Comparison of ENCODE assay signal across 8 cellular contexts in the genomic region with DNA sequence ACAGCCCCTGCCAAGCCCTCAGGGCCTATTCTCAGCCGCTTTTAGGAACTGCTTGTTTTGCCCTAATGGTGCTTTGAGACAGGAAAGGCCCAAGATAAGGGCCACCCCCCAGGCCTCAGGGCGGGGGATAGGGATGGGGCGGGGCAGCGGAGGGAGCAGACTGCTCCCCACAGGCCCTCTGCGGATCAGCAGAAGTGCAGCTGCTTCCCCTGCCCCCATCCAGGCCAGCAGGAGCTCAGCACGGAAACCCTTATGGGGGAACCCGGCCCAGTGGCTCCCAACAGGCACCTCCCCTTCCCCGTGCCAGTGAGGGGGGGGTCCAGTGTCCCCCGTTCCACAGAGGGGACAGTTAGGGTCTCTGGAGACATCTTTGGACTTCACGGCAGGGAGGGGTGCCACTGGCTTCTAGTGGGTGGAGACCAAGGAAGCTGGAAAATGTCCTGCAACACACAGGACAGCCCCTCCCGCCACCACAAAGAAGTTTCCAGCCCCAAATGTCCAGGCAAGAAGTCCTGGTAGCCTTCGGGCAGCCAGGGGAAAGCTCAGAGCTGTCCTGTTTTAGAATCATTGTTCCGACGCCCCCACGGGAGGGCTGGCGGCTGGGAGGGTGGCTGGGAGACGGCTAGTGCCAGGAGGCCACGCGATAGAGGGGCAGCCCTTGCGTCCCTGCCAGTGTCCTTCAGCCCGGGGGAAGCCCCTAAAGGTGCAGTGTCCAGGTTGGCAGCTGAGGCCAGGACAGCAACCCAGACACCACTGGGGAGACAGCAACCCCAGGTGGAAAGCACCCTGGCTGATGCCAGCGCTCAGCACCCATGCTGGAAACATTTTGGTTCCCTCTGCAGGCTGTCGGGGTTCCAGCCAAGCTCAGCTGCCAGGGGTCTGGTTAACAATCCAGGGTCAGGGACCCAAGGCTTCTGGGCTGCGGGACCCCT. TPM values are rescaled to one million over a fixed set of nuclear protein-coding genes. Genes with fewer than 3 reads are reported as not detected.
DNase-seq lines count a peak whose midpoint lies in the region; ATAC-seq, FAIRE-seq and TF ChIP-seq lines count a peak whose summit lies in the region.
"Had no signal": no experiment of that assay in that cellular context is flagged by ENCODE, and none has a peak within 500 bp of the region (broad histone marks: within the 10 kb centered on the region; RNA-seq: fewer than 3 reads in every experiment).

No MANE protein-coding gene starts in this region.

- TF ChIP-seq CTCF in tibial artery (IDR thresholded peaks at IDR 0.05) = no peak

- peaks cover 0 to 6% (median 1%) of the 10 kb centered on the region in 4 donors for H3K4me1 ChIP-seq in tibial artery

- no peak overlapping the region for H3K27ac ChIP-seq in tibial artery

- peaks cover 47% of the 10 kb centered on the region for H3K4me1 Mint-ChIP-seq in stimulated activated effector memory CD8-positive, alpha-beta T cell treated with anti-CD3 and anti-CD28 coated beads, Interleukin-12 subunit alpha, Interleukin-12 subunit beta, amount 100 ng/mL, for 72 hours

- peak; percentile 98 for FAIRE-seq in GM12892 (lab: Jason Lieb, UNC)
- FAIRE-seq: endometrium had no signal

- DNase-seq in GM12892 (ENCODE audit: insufficient read length) (peak; percentile 93), HCEC 1CT (peak; percentile 16), NOMO-1 treated with DMSO at 0.1 percent for 48 hours (lab: John Stamatoyannopoulos, UW; ENCODE audit: unreplicated experiment) (peak; percentile 86), fibroblast of peridontal ligament (ENCODE audit: extremely low read depth) (peak; percentile 11), tibial artery (no peak)
- peak in 1 of 2 donors; percentile 58 for DNase-seq in stimulated activated effector memory CD8-positive, alpha-beta T cell treated with anti-CD3 and anti-CD28 coated beads, Interleukin-12 subunit alpha, Interleukin-12 subunit beta, amount 100 ng/mL, for 72 hours (ENCODE audit: low spot score in 2 of 2)

- intact Hi-C loops in tibial artery (cut with DNase I; ENCODE audit: low total_unique reads) = no loop called here

- H3K9me3 ChIP-seq in tibial artery = no peaks in the 10 kb centered on the region

- H3K4me3 ChIP-seq in tibial artery = no peak overlapping the region

- H3K9me3 Mint-ChIP-seq in stimulated activated effector memory CD8-positive, alpha-beta T cell treated with anti-CD3 and anti-CD28 coated beads, Interleukin-12 subunit alpha, Interleukin-12 subunit beta, amount 100 ng/mL, for 72 hours = no peaks in the 10 kb centered on the region

- H3K4me3 Mint-ChIP-seq in stimulated activated effector memory CD8-positive, alpha-beta T cell treated with anti-CD3 and anti-CD28 coated beads, Interleukin-12 subunit alpha, Interleukin-12 subunit beta, amount 100 ng/mL, for 72 hours = peak overlapping the region; percentile 22

- H3K27me3 ChIP-seq in tibial artery = peaks cover 0 to 66% of the 10 kb centered on the region in 2 donors

- TF ChIP-seq POLR2A in GM12892 (IDR thresholded peaks at IDR 0.05; ENCODE audit: low read depth, low read length) = no peak

- ATAC-seq in stimulated activated effector memory CD8-positive, alpha-beta T cell treated with anti-CD3 and anti-CD28 coated beads, Interleukin-12 subunit alpha, Interleukin-12 subunit beta, amount 100 ng/mL, for 72 hours = no peak
- ATAC-seq in GM21381 (IDR thresholded peaks at IDR 0.05; ENCODE audit: unreplicated experiment) = no peak

- no peaks in the 10 kb centered on the region for H3K36me3 ChIP-seq in tibial artery

- peak overlapping the region; percentile 76 for H3K27ac Mint-ChIP-seq in stimulated activated effector memory CD8-positive, alpha-beta T cell treated with anti-CD3 and anti-CD28 coated beads, Interleukin-12 subunit alpha, Interleukin-12 subunit beta, amount 100 ng/mL, for 72 hours

- H3K36me3 Mint-ChIP-seq in stimulated activated effector memory CD8-positive, alpha-beta T cell treated with anti-CD3 and anti-CD28 coated beads, Interleukin-12 subunit alpha, Interleukin-12 subunit beta, amount 100 ng/mL, for 72 hours = peaks cover 5% of the 10 kb centered on the region

RNA-seq across cellular contexts. Expression of gene GPR132, which starts 10.4 kb away (rescaled TPM):
- 13.8 TPM for polyA plus RNA-seq in GM12892 (2012; ENCODE audit: missing spikeins)

RNA-seq across cellular contexts. Expression of gene CDCA4, which starts 54.7 kb away (rescaled TPM):
- 35.4 TPM for polyA plus RNA-seq in GM12892 (2012; ENCODE audit: missing spikeins)

Comparison
In these comparisons a context has a peak if more than half of its experiments do, and no peak if none do; other contexts are left out.
1. DNase-seq: peak in GM12892 (single experiment), HCEC 1CT (single experiment), NOMO-1 treated with DMSO at 0.1 percent for 48 hours (single experiment) and fibroblast of peridontal ligament (single experiment); none in tibial artery (0 of 2).